ENCODE assay signal across 8 cellular contexts in genomic region chrX:16946971-16947562, GRCh38. TPM values are rescaled to one million over a fixed set of nuclear protein-coding genes. Genes with fewer than 3 reads are reported as not detected.
DNase-seq lines count a peak whose midpoint lies in the region; ATAC-seq lines count a peak whose summit lies in the region.

No MANE protein-coding gene starts in this region.

- H3K27ac ChIP-seq in iPS-20b (ENCODE audit: low read length): no peak overlapping the region

- no peaks in the 10 kb centered on the region for H3K4me1 Mint-ChIP-seq in stimulated activated effector memory CD8-positive, alpha-beta T cell treated with anti-CD3 and anti-CD28 coated beads, Interleukin-12 subunit alpha, Interleukin-12 subunit beta, amount 100 ng/mL, for 72 hours

- peak overlapping the region; percentile 56 for H3K9ac ChIP-seq in adipocyte (ENCODE audit: low read length)
- no peak overlapping the region for H3K9ac ChIP-seq in iPS-20b (ENCODE audit: low read depth, low read length)

- peak overlapping the region; percentile 40 for H3K27ac Mint-ChIP-seq in stimulated activated effector memory CD8-positive, alpha-beta T cell treated with anti-CD3 and anti-CD28 coated beads, Interleukin-12 subunit alpha, Interleukin-12 subunit beta, amount 100 ng/mL, for 72 hours

- no peaks in the 10 kb centered on the region for H3K36me3 Mint-ChIP-seq in stimulated activated effector memory CD8-positive, alpha-beta T cell treated with anti-CD3 and anti-CD28 coated beads, Interleukin-12 subunit alpha, Interleukin-12 subunit beta, amount 100 ng/mL, for 72 hours

- H3K4me3 Mint-ChIP-seq in stimulated activated effector memory CD8-positive, alpha-beta T cell treated with anti-CD3 and anti-CD28 coated beads, Interleukin-12 subunit alpha, Interleukin-12 subunit beta, amount 100 ng/mL, for 72 hours: peak overlapping the region; percentile 68

- no peaks in the 10 kb centered on the region for H3K36me3 ChIP-seq in MG63
- no peaks in the 10 kb centered on the region for H3K36me3 ChIP-seq in adipocyte (ENCODE audit: control insufficient read depth, insufficient read depth, low read length, severe bottlenecking)
- no peaks in the 10 kb centered on the region for H3K36me3 ChIP-seq in iPS-20b (ENCODE audit: insufficient read depth, low read depth, low read length)

- no peaks in the 10 kb centered on the region for H3K9me3 ChIP-seq in MG63
- peaks cover 14% of the 10 kb centered on the region for H3K9me3 ChIP-seq in adipocyte (ENCODE audit: control insufficient read depth, low read length)
- H3K9me3 ChIP-seq in iPS-20b (ENCODE audit: insufficient read depth, low read depth, low read length): no peaks in the 10 kb centered on the region

- H3K4me1 ChIP-seq in adipocyte (ENCODE audit: control insufficient read depth, insufficient read depth, low read length) (no peaks in the 10 kb centered on the region), iPS-20b (ENCODE audit: insufficient read depth, low read length) (no peaks in the 10 kb centered on the region)

- H3K4me3 ChIP-seq in MG63 (peak overlapping the region; percentile 36), adipocyte (ENCODE audit: low read length) (peak overlapping the region; percentile 77), iPS-20b (ENCODE audit: low read length) (peak overlapping the region; percentile 64)

- DNase-seq in COLO668 (lab: John Stamatoyannopoulos, UW; ENCODE audit: unreplicated experiment) (peak; percentile 21), MG63 (no peak), adipocyte (ENCODE audit: low read depth) (no peak), NCI-H1694 (lab: John Stamatoyannopoulos, UW) (no peak)
- peak; percentile 2 to 46 for DNase-seq in stimulated activated effector memory CD8-positive, alpha-beta T cell treated with anti-CD3 and anti-CD28 coated beads, Interleukin-12 subunit alpha, Interleukin-12 subunit beta, amount 100 ng/mL, for 72 hours (ENCODE audit: low spot score in 2 of 2)
- DNase-seq in effector CD8-positive, alpha-beta T cell (lab: John Stamatoyannopoulos, UW): no peak

- H3K9me3 Mint-ChIP-seq in stimulated activated effector memory CD8-positive, alpha-beta T cell treated with anti-CD3 and anti-CD28 coated beads, Interleukin-12 subunit alpha, Interleukin-12 subunit beta, amount 100 ng/mL, for 72 hours: no peaks in the 10 kb centered on the region

- ATAC-seq in GM21529 (IDR thresholded peaks at IDR 0.05; ENCODE audit: unreplicated experiment): peak; percentile 30
- peak; percentile 51 for ATAC-seq in stimulated activated effector memory CD8-positive, alpha-beta T cell treated with anti-CD3 and anti-CD28 coated beads, Interleukin-12 subunit alpha, Interleukin-12 subunit beta, amount 100 ng/mL, for 72 hours

- H3K27me3 ChIP-seq in MG63: peaks cover 5% of the 10 kb centered on the region; the same call in 1 of the 2 replicates
- peaks cover 17% of the 10 kb centered on the region for H3K27me3 ChIP-seq in adipocyte (replicated peaks; ENCODE audit: control insufficient read depth, insufficient read depth, low read length)
- peaks cover 22% of the 10 kb centered on the region for H3K27me3 ChIP-seq in iPS-20b (ENCODE audit: insufficient read depth, low read length)

RNA-seq across cellular contexts. Expression of gene REPS2, which starts 0.6 kb away (rescaled TPM):
- total RNA-seq in MG63 (2014; rRNA removed; shearing (Covaris generic); ENCODE audit: low replicate concordance): 0.07 TPM in 1 of 2 replicates, not detected in the other

Comparison
In these comparisons a context has a peak if more than half of its experiments do, and no peak if none do; other contexts are left out.
1. DNase-seq: peak in COLO668 (single experiment) and stimulated activated effector memory CD8-positive, alpha-beta T cell treated with anti-CD3 and anti-CD28 coated beads, Interleukin-12 subunit alpha, Interleukin-12 subunit beta, amount 100 ng/mL, for 72 hours (2 of 2); none in MG63 (single experiment), adipocyte (single experiment), NCI-H1694 (single experiment) and effector CD8-positive, alpha-beta T cell (single experiment).
2. Peak in every context shown above with its lines, with median percentiles within 50 percentile points of each other: H3K4me3 ChIP-seq.